8 cellular contexts compared by ENCODE assay signal in the genomic region with DNA sequence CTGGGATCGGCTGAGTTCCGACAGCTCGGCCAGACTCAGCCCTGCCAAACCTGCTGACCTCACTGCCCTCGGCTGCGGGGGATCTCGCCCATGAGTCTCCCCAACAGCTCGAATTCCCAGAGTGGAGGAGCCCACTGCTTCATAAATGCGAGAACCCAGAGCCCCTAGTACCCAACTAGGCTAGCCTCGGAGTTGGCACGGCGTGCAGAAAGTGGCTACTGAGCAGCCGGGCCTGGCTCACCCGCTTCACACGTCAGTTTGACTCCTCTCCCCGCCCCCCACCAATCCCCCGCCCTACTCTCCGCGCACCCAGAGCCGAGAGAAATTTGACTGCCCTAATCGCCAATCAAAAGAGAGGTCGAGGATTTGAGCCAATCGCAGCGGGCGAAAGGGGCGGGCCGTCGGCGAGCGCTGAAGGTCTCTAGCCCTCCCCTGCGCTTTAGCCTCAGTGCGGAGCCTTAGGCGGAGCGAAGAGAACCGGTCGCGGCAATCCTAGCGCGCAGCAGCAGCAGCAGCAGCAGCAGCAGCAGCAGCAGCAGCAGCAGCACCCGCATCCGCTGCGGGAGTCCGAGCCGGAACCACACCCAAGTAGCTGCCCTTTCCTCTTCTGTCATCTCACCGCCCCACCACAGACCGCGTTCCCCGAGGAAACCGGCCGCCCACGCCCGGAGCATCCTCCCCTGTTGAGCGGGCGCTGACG. TPM values are rescaled to one million over a fixed set of nuclear protein-coding genes. Genes with fewer than 3 reads are reported as not detected.
DNase-seq lines count a peak whose midpoint lies in the region; TF ChIP-seq lines count a peak whose summit lies in the region.

A gene (plus strand): TSS at position 448 of the 700 bp plus-strand sequence. CDS start 264 bp downstream, outside the sequence.

- peak within 1 kb of the TSS; percentile 73 for H2BK12ac ChIP-seq in neuronal stem cell (ENCODE audit: low read length)

- H3K27ac ChIP-seq in neuronal stem cell (replicated peaks; ENCODE audit: low read length) = peak within 1 kb of the TSS; percentile 68

- peaks cover 0 to 3% of the 10 kb centered on the region in 2 donors for H3K36me3 ChIP-seq in neuronal stem cell (replicated peaks in 1 of 2; ENCODE audit: control insufficient read depth in 2 of 2, insufficient read depth in 2 of 2, low read length in 2 of 2)

- no peak for TF ChIP-seq CTCF in subcutaneous adipose tissue (IDR thresholded peaks at IDR 0.05; ENCODE audit: low read depth)

- peaks cover 1 to 12% of the 10 kb centered on the region in 2 donors for H3K4me1 ChIP-seq in neuronal stem cell (ENCODE audit: control insufficient read depth in 2 of 2, insufficient read depth in 1 of 2, low read depth in 1 of 2, low read length in 2 of 2)

- H3K9ac ChIP-seq in neuronal stem cell (ENCODE audit: low read depth, low read length, poor library complexity) = peak within 1 kb of the TSS; percentile 95

- POLR2A ChIA-PET in HEK293T (lab: Yijun Ruan, JAX) = interaction anchor here (1.0 to 2.9 kb wide), 6 partner anchors 9 to 91 kb away, joined by 3 to 15 read pairs (median 6); no protein-coding TSS in a partner anchor

- no peak within 1 kb of the TSS for H4K91ac ChIP-seq in neuronal stem cell (ENCODE audit: low read depth, low read length, poor library complexity)

- peak within 1 kb of the TSS; percentile 99 for H2AFZ ChIP-seq in neuronal stem cell (ENCODE audit: low read length)

- H3K9me3 ChIP-seq in neuronal stem cell (replicated peaks in 1 of 2; ENCODE audit: control insufficient read depth in 2 of 2, insufficient read depth in 1 of 2, low read depth in 1 of 2, low read length in 2 of 2) = no peaks in the 10 kb centered on the region

- H3K14ac ChIP-seq in neuronal stem cell (ENCODE audit: low read length) = peak within 1 kb of the TSS; percentile 89

- CTCF ChIA-PET in HEK293T (lab: Yijun Ruan, JAX) = no interaction called here

- H2BK15ac ChIP-seq in neuronal stem cell (ENCODE audit: low read length) = peak within 1 kb of the TSS; percentile 83

- peak within 1 kb of the TSS; percentile 97 for H3K23ac ChIP-seq in neuronal stem cell (ENCODE audit: low read depth, low read length, poor library complexity)

- in situ Hi-C loops in SK-MEL-5 (cut with HindIII; ENCODE audit: low pct_unique_long_range_greater_than_20kb, low sequenced_read_pairs) = no loop called here

- H3K4me2 ChIP-seq in neuronal stem cell (ENCODE audit: insufficient read depth, low read length, poor library complexity, severe bottlenecking) = peak within 1 kb of the TSS; percentile 84

- H3K18ac ChIP-seq in neuronal stem cell (ENCODE audit: low read length) = peak within 1 kb of the TSS; percentile 98

- peak; percentile 90 for DNase-seq in GF-D8 (lab: John Stamatoyannopoulos, UW)
- DNase-seq in HEK293T (ENCODE audit: extremely low spot score) = peak; percentile 94
- DNase-seq in MV-4-11 (lab: John Stamatoyannopoulos, UW) = peak; percentile 93
- DNase-seq in SK-MEL-5 (ENCODE audit: low read depth, low spot score) = peak; percentile 97
- DNase-seq in activated naive CD4-positive, alpha-beta T cell treated with Interleukin-2 at 50 U/mL for 16 hours = peak; percentile 96
- peak; percentile 95 for DNase-seq in foreskin melanocyte
- peak; percentile 96 for DNase-seq in neuronal stem cell (ENCODE audit: low spot score)

- H3K4me3 ChIP-seq in neuronal stem cell (ENCODE audit: low read length in 2 of 2) = peak within 1 kb of the TSS; percentile 83 to 99

- peak within 1 kb of the TSS; percentile 88 for H2AK5ac ChIP-seq in neuronal stem cell (ENCODE audit: low read depth, low read length)

- peak within 1 kb of the TSS; percentile 88 for H2BK5ac ChIP-seq in neuronal stem cell (ENCODE audit: low read length)

- H4K8ac ChIP-seq in neuronal stem cell (ENCODE audit: low read depth, low read length) = peak within 1 kb of the TSS; percentile 43

- no peak within 1 kb of the TSS for H3K4ac ChIP-seq in neuronal stem cell (ENCODE audit: low read length)

- H3K27me3 ChIP-seq in neuronal stem cell (ENCODE audit: control insufficient read depth in 3 of 3, insufficient read depth in 3 of 3, low read depth in 1 of 3, low read length in 3 of 3) = no peaks in the 10 kb centered on the region

- no peak within 1 kb of the TSS for H2BK120ac ChIP-seq in neuronal stem cell (ENCODE audit: low read depth, low read length)

- no CpG with 5 or more reads among the region's 54 CpGs for WGBS in neuronal stem cell (ENCODE audit: extremely low coverage in 2 of 2, insufficient read length in 2 of 2, insufficient replicate concordance in 1 of 2), 2 donors

- peaks cover 6% of the 10 kb centered on the region for H3K79me1 ChIP-seq in neuronal stem cell (ENCODE audit: low read depth, low read length)

TF ChIP-seq in HEK293T, 16 proteins besides CTCF, POLR2A, EP300 and RAD21:
- TF ChIP-seq, protein P1, sequence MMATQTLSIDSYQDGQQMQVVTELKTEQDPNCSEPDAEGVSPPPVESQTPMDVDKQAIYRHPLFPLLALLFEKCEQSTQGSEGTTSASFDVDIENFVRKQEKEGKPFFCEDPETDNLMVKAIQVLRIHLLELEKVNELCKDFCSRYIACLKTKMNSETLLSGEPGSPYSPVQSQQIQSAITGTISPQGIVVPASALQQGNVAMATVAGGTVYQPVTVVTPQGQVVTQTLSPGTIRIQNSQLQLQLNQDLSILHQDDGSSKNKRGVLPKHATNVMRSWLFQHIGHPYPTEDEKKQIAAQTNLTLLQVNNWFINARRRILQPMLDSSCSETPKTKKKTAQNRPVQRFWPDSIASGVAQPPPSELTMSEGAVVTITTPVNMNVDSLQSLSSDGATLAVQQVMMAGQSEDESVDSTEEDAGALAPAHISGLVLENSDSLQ (IDR thresholded peaks at IDR 0.05) = peak; percentile 97
- TF ChIP-seq L3MBTL2 (conservative IDR thresholded peaks at IDR 0.05) (peak; percentile 82), ELF4 (IDR thresholded peaks at IDR 0.05) (peak; percentile 62), HDGF (IDR thresholded peaks at IDR 0.05; ENCODE audit: borderline replicate concordance) (no peak)

RNA-seq across cellular contexts. Expression of the gene that starts here (rescaled TPM):
- total RNA-seq in SK-MEL-5 (2014; rRNA removed; shearing (Covaris generic)) = 116 and 117 TPM in 2 replicates
- polyA plus RNA-seq in SK-MEL-5 (2015; cell fraction: cytosol; rRNA removed) = 55.7 and 71.8 TPM in 2 replicates
- 216 and 226 TPM in 2 replicates for polyA plus RNA-seq in SK-MEL-5 (2015; cell fraction: nucleus; rRNA removed)
- polyA plus RNA-seq in neuronal stem cell (2013, experiment 1 of 2) = 23.2 TPM
- 24.7 TPM for polyA plus RNA-seq in neuronal stem cell (2013, experiment 2 of 2)
- total RNA-seq in subcutaneous adipose tissue = 100 to 1,000 TPM; 111 to 139 (median 129) TPM

Comparison
In these comparisons a context has a peak if more than half of its experiments do, and no peak if none do; other contexts are left out.
1. Peak in every context shown above with its lines: DNase-seq, H3K4me3 ChIP-seq and H3K27ac ChIP-seq.